Comparison of ENCODE assay signal across 15 cellular contexts in the genomic region with DNA sequence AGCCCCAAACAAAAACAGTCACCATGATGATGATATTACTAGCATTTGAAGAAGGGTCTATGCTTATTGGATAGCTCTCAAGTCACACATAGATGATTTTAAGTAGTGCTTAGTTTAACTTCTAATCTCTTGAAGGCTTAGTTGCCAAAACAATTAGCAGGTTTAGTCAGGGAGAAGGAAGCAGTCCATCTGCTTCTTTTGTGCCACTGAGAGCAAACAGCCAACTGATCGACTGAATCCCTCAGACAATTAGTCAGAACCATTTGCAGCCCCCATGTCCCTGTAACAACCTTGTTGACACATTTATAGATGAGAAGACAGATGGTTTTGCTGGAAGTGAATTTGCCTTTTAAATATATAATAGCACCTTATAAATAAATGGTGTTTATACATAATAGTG.
"Had no signal": no experiment of that assay in that cellular context is flagged by ENCODE, and none has a peak within 500 bp of the region (broad histone marks: within the 10 kb centered on the region; RNA-seq: fewer than 3 reads in every experiment).

No MANE protein-coding gene starts in this region.

- DNase-seq: activated CD4-positive, alpha-beta memory T cell treated with anti-CD3 and anti-CD28 coated beads for 36 hours; activated CD4-positive, alpha-beta T cell treated with anti-CD3 and anti-CD28 coated beads for 1 hour; activated CD8-positive, alpha-beta memory T cell treated with anti-CD3 and anti-CD28 coated beads, Interleukin-2, amount 10 ng/mL, durations not matched to agents 7 days and 5 days; activated effector memory CD4-positive, alpha-beta T cell treated with anti-CD3 and anti-CD28 coated beads, Interleukin-2, amount 50 U/mL, for 16 hours; activated T-cell treated with anti-CD3 and anti-CD28 coated beads, Interleukin-2, amount 50 U/mL, for 24 hours; body of pancreas; caudate nucleus; erythroblast; hippocampal formation; midbrain; sigmoid colon; spleen; T-helper 9 cell had no signal

- ATAC-seq: activated CD8-positive, alpha-beta memory T cell treated with anti-CD3 and anti-CD28 coated beads, Interleukin-2, amount 10 ng/mL, durations not matched to agents 7 days and 5 days; activated naive CD4-positive, alpha-beta T cell treated with anti-CD3 and anti-CD28 coated beads, Interleukin-2, amount 50 U/mL, for 72 hours; body of pancreas; left lobe of liver had no signal
